7 cellular contexts compared by ENCODE assay signal in genomic region chr10:125894176-125894575, GRCh38. TPM values are rescaled to one million over a fixed set of nuclear protein-coding genes. Genes with fewer than 3 reads are reported as not detected.
DNase-seq lines count a peak whose midpoint lies in the region; ATAC-seq and TF ChIP-seq lines count a peak whose summit lies in the region.
"Not testable (repeated sequence)": the region's sequence is repeated elsewhere in the genome, so short reads cannot be mapped to it uniquely, and the experiment has no call there.

No MANE protein-coding gene starts in this region.

- not testable (repeated sequence) for H3K27me3 ChIP-seq in mucosa of rectum (ENCODE audit: control insufficient read depth in 2 of 2, insufficient read depth in 2 of 2, low read length in 2 of 2); neural progenitor cell

- H3F3A ChIP-seq in neural progenitor cell (ENCODE audit: low read depth), result peaks cover 24% of the 10 kb centered on the region

- not testable (repeated sequence) for H3K27me3 Mint-ChIP-seq in Calu3 (ENCODE audit: unreplicated experiment); IgD-negative memory B cell; brain; neural progenitor cell (ENCODE audit: insufficient read depth, low read depth)
- H3K27me3 Mint-ChIP-seq in activated T-cell treated with anti-CD3 and anti-CD28 coated beads, Interleukin-2, amount 50 U/mL, for 72 hours (ENCODE audit: low read depth), result peaks cover 24% of the 10 kb centered on the region

- H3K4me3 ChIP-seq in mucosa of rectum (ENCODE audit: low read length in 2 of 2), result peak overlapping the region; percentile 3 to 14
- not testable (repeated sequence) for H3K4me3 ChIP-seq in neural progenitor cell

- H3K36me3 Mint-ChIP-seq in Calu3 (ENCODE audit: insufficient read depth, unreplicated experiment), result peaks cover 34% of the 10 kb centered on the region
- not testable (repeated sequence) for H3K36me3 Mint-ChIP-seq in IgD-negative memory B cell; activated T-cell treated with anti-CD3 and anti-CD28 coated beads, Interleukin-2, amount 50 U/mL, for 72 hours (ENCODE audit: insufficient read depth in 2 of 2); brain; neural progenitor cell

- BruUV-seq in Calu3 (replicated peaks; lab: Mats Ljungman, UMichigan), result not testable (repeated sequence)

- peaks cover 46% of the 10 kb centered on the region for H3K79me2 ChIP-seq in neural progenitor cell (ENCODE audit: low read depth)

- H3K4me1 ChIP-seq in mucosa of rectum (ENCODE audit: control insufficient read depth in 2 of 2, insufficient read depth in 2 of 2, low read length in 2 of 2), result not testable (repeated sequence)
- peaks cover 17% of the 10 kb centered on the region for H3K4me1 ChIP-seq in neural progenitor cell

- TF ChIP-seq CTCF in Calu3 (IDR thresholded peaks at IDR 0.05; ENCODE audit: unreplicated experiment); brain (conservative IDR thresholded peaks at IDR 0.05); neural progenitor cell (IDR thresholded peaks at IDR 0.05): not testable (repeated sequence)

- not testable (repeated sequence) for H2AFZ ChIP-seq in neural progenitor cell (replicated peaks)

- not testable (repeated sequence) for H3K9me3 ChIP-seq in mucosa of rectum (ENCODE audit: control insufficient read depth in 2 of 2, low read length in 2 of 2); neural progenitor cell (ENCODE audit: low read depth)

- intact Hi-C loops in Calu3 (cut with micrococcal nuclease; ENCODE audit: unreplicated experiment), result not testable (repeated sequence)

- peak overlapping the region in 1 of 2 donors; percentile 27 for H3K9ac ChIP-seq in mucosa of rectum (ENCODE audit: low read depth in 1 of 2, low read length in 2 of 2)
- H3K9ac ChIP-seq in neural progenitor cell, result not testable (repeated sequence)

- not testable (repeated sequence) for H3K9me3 Mint-ChIP-seq in Calu3 (ENCODE audit: low read depth, unreplicated experiment); IgD-negative memory B cell; activated T-cell treated with anti-CD3 and anti-CD28 coated beads, Interleukin-2, amount 50 U/mL, for 72 hours; brain; neural progenitor cell

- not testable (repeated sequence) for DNase-seq in Calu3; activated T-cell treated with anti-CD3 and anti-CD28 coated beads, Interleukin-2, amount 50 U/mL, for 72 hours; epithelial cell of prostate (ENCODE audit: low read depth, low spot score); neural progenitor cell (ENCODE audit: low spot score)

- peak overlapping the region; percentile 83 for H3K4me3 Mint-ChIP-seq in Calu3 (ENCODE audit: low read depth, unreplicated experiment)
- H3K4me3 Mint-ChIP-seq in IgD-negative memory B cell, result peak overlapping the region; percentile 8 to 93 (median 30)
- H3K4me3 Mint-ChIP-seq in activated T-cell treated with anti-CD3 and anti-CD28 coated beads, Interleukin-2, amount 50 U/mL, for 72 hours, result peak overlapping the region in 1 of 2 donors; percentile 28
- peak overlapping the region; percentile 25 to 93 (median 55) for H3K4me3 Mint-ChIP-seq in brain
- peak overlapping the region; percentile 5 for H3K4me3 Mint-ChIP-seq in neural progenitor cell

- ATAC-seq in activated T-cell treated with anti-CD3 and anti-CD28 coated beads, Interleukin-2, amount 50 U/mL, for 72 hours (replicated peaks in 1 of 2), result not testable (repeated sequence)

- H3K27ac ChIP-seq in epithelial cell of prostate, result peak overlapping the region; percentile 79
- H3K27ac ChIP-seq in mucosa of rectum (ENCODE audit: low read depth in 2 of 2, low read length in 2 of 2), result peak overlapping the region; percentile 17 to 89
- not testable (repeated sequence) for H3K27ac ChIP-seq in neural progenitor cell

- H3K36me3 ChIP-seq in mucosa of rectum (ENCODE audit: control insufficient read depth in 2 of 2, insufficient read depth in 2 of 2, low read length in 2 of 2); neural progenitor cell: not testable (repeated sequence)

- CTCF ChIA-PET in Calu3 (lab: Charles Lee), result not testable (repeated sequence)

- peak overlapping the region; percentile 19 for H3K4me2 ChIP-seq in neural progenitor cell

- H4K20me1 ChIP-seq in neural progenitor cell (ENCODE audit: low read depth), result not testable (repeated sequence)

- H3K27ac Mint-ChIP-seq in Calu3 (ENCODE audit: unreplicated experiment) (peak overlapping the region; percentile 96), IgD-negative memory B cell (peak overlapping the region in 1 of 3 donors; percentile 36), brain (peak overlapping the region in 1 of 5 experiments; percentile 35)
- peak overlapping the region; percentile 61 for H3K27ac Mint-ChIP-seq in activated T-cell treated with anti-CD3 and anti-CD28 coated beads, Interleukin-2, amount 50 U/mL, for 72 hours
- H3K27ac Mint-ChIP-seq in neural progenitor cell, result not testable (repeated sequence)

- H3K4me1 Mint-ChIP-seq in Calu3 (ENCODE audit: low read depth, unreplicated experiment), result peaks cover 17% of the 10 kb centered on the region
- H3K4me1 Mint-ChIP-seq in IgD-negative memory B cell, result peaks cover 12 to 18% (median 13%) of the 10 kb centered on the region in 3 donors
- H3K4me1 Mint-ChIP-seq in activated T-cell treated with anti-CD3 and anti-CD28 coated beads, Interleukin-2, amount 50 U/mL, for 72 hours (ENCODE audit: low read depth), result not testable (repeated sequence)
- peaks cover 38% of the 10 kb centered on the region for H3K4me1 Mint-ChIP-seq in brain
- H3K4me1 Mint-ChIP-seq in neural progenitor cell, result peaks cover 19% of the 10 kb centered on the region

RNA-seq across cellular contexts. Expression of gene FANK1, which starts 2.2 kb away (rescaled TPM):
- 0.85 and 1.6 TPM in 2 replicates for total RNA-seq in Calu3 (2022)
- polyA plus RNA-seq in IgD-negative memory B cell, result not detected
- total RNA-seq in activated T-cell treated with anti-CD3 and anti-CD28 coated beads, Interleukin-2, amount 50 U/mL, for 72 hours, result 1 to 10 TPM in 1 of 2 donors, not detected in 1; 1.1 TPM
- 1.2 TPM for polyA plus RNA-seq in brain (ENCODE audit: insufficient read depth, low read depth, low replicate concordance)
- 5.5 and 12.5 TPM in 2 replicates for total RNA-seq in neural progenitor cell (ENCODE audit: low replicate concordance)

RNA-seq across cellular contexts. Expression of gene DHX32, which starts 13.1 kb away (rescaled TPM):
- 29.2 and 32.2 TPM in 2 replicates for total RNA-seq in Calu3 (2022)
- 6.8 TPM for polyA plus RNA-seq in IgD-negative memory B cell
- 10 to 100 TPM; 24.4 to 34.4 TPM for total RNA-seq in activated T-cell treated with anti-CD3 and anti-CD28 coated beads, Interleukin-2, amount 50 U/mL, for 72 hours
- 8.9 TPM for polyA plus RNA-seq in brain (ENCODE audit: insufficient read depth, low read depth, low replicate concordance)
- total RNA-seq in neural progenitor cell (ENCODE audit: low replicate concordance), result 53.4 and 59.4 TPM in 2 replicates
